21 cellular contexts compared by ENCODE assay signal in the genomic region with DNA sequence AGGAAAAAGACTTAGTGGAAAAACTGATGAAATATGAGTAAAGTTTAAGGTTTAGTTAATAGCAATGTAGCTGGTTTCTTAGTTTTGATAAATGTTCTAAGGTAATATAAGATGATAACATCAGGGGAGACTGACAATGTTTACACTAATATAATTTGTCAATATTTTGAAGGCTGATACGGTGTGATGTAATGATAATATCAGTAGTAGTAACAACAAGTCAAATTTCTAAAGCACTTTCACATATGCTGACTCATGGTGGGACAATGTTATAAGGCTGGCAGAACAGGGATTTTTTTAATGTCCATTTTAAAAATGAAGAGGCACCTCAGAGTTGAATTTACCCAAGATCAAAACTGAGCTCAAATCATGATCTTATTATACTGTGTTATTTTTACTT. TPM values are rescaled to one million over a fixed set of nuclear protein-coding genes. Genes with fewer than 3 reads are reported as not detected.
A peak's percentile ranks its signal among the peaks of the same experiment; 100 is the strongest.
DNase-seq lines count a peak whose midpoint lies in the region; ATAC-seq, FAIRE-seq and TF ChIP-seq lines count a peak whose summit lies in the region.
"Had no signal": no experiment of that assay in that cellular context is flagged by ENCODE, and none has a peak within 500 bp of the region (broad histone marks: within the 10 kb centered on the region; RNA-seq: fewer than 3 reads in every experiment).

No MANE protein-coding gene starts in this region.

- peaks cover 15% of the 10 kb centered on the region for H3K27me3 Mint-ChIP-seq in endothelial cell (ENCODE audit: unreplicated experiment)

- peak overlapping the region; percentile 97 for H3K9ac ChIP-seq in endothelial cell of umbilical vein (replicated peaks; ENCODE audit: extremely low read depth, insufficient read depth, low read length)
- H3K9ac ChIP-seq: KMS-11 had no signal

- WGBS in heart right ventricle, 2 donors: 85 to 86% methylated on average over 1 of the region's 1 CpG

- no peaks in the 10 kb centered on the region for H3K9me1 ChIP-seq in endothelial cell of umbilical vein (replicated peaks; ENCODE audit: control insufficient read depth, extremely low read depth, insufficient read depth, low read length)

- no peak for TF ChIP-seq CTCF in A673 (conservative IDR thresholded peaks at IDR 0.05; ENCODE audit: low read depth, low read length)
- no peak for TF ChIP-seq CTCF in RWPE2 (IDR thresholded peaks at IDR 0.05; ENCODE audit: poor library complexity, severe bottlenecking)
- TF ChIP-seq CTCF in endothelial cell of umbilical vein (IDR thresholded peaks at IDR 0.05; ENCODE audit: extremely low read depth in 1 of 2, insufficient read depth in 1 of 2, low read depth in 1 of 2, low read length in 2 of 2): no peak
- TF ChIP-seq CTCF in endothelial cell (IDR thresholded peaks at IDR 0.05; ENCODE audit: unreplicated experiment): no peak
- no peak for TF ChIP-seq CTCF in heart right ventricle (IDR thresholded peaks at IDR 0.05)

- H3K4me2 ChIP-seq in endothelial cell of umbilical vein (ENCODE audit: insufficient read depth, low read length): peak overlapping the region; percentile 97
- H3K4me2 ChIP-seq: KMS-11 had no signal

- H3K36me3 ChIP-seq in A673 (ENCODE audit: insufficient read depth, low read length, poor library complexity, severe bottlenecking): no peaks in the 10 kb centered on the region
- H3K36me3 ChIP-seq in RWPE2 (ENCODE audit: low read depth): no peaks in the 10 kb centered on the region
- H3K36me3 ChIP-seq in endothelial cell of umbilical vein (ENCODE audit: control insufficient read depth in 2 of 2, extremely low read depth in 1 of 2, insufficient read depth in 2 of 2, low read length in 2 of 2): no peaks in the 10 kb centered on the region
- no peaks in the 10 kb centered on the region for H3K36me3 ChIP-seq in heart right ventricle
- H3K36me3 ChIP-seq: adrenal gland, colonic mucosa, esophagus muscularis mucosa, Peyer's patch had no signal

- H3K79me2 ChIP-seq in endothelial cell of umbilical vein (ENCODE audit: control insufficient read depth, insufficient read depth, low read length): peaks cover 7% of the 10 kb centered on the region

- BruUV-seq in A673 (replicated peaks; lab: Mats Ljungman, UMichigan) (no TSS peak), endothelial cell of umbilical vein (replicated peaks; lab: Mats Ljungman, UMichigan) (no TSS peak)

- dilution Hi-C loops in endothelial cell of umbilical vein (cut with MboI; ENCODE audit: extremely low pct_ligation_motif_present, low sequenced_read_pairs): no loop called here

- H3K4me3 Mint-ChIP-seq in endothelial cell (ENCODE audit: unreplicated experiment): no peak overlapping the region
- H3K4me3 Mint-ChIP-seq: activated T-helper 17 cell treated with anti-CD3 and anti-CD28 coated beads, Interleukin-2, amount 50 U/mL, for 72 hours; CD8-positive, alpha-beta memory T cell; stimulated activated naive CD8-positive, alpha-beta T cell treated with anti-CD3 and anti-CD28 coated beads, Interleukin-15, Interleukin-2, amounts not matched to agents 100 ng/mL and 50 ng/mL, for 24 hours had no signal

- H4K20me1 ChIP-seq in endothelial cell of umbilical vein (replicated peaks; ENCODE audit: control insufficient read depth, extremely low read depth, insufficient read depth, low read length): no peaks in the 10 kb centered on the region

- FAIRE-seq in endothelial cell of umbilical vein (lab: Jason Lieb, UNC): peak; percentile 55

- H3K4me3 ChIP-seq in A673 (ENCODE audit: low read depth, low read length, poor library complexity, severe bottlenecking): peak overlapping the region; percentile 77
- H3K4me3 ChIP-seq in RWPE2 (ENCODE audit: severe bottlenecking): no peak overlapping the region
- H3K4me3 ChIP-seq in endothelial cell of umbilical vein (replicated peaks in 1 of 3; ENCODE audit: insufficient read depth in 1 of 3, low read depth in 1 of 3, low read length in 3 of 3): peak overlapping the region in 2 of 3 experiments; percentile 6 to 93
- H3K4me3 ChIP-seq in heart right ventricle: no peak overlapping the region
- H3K4me3 ChIP-seq: colonic mucosa, Peyer's patch had no signal

- H3K36me3 Mint-ChIP-seq in endothelial cell (ENCODE audit: low read depth, unreplicated experiment): no peaks in the 10 kb centered on the region
- H3K36me3 Mint-ChIP-seq: CD8-positive, alpha-beta memory T cell had no signal

- H3K27ac ChIP-seq in A673 (ENCODE audit: low read depth, low read length, poor library complexity, severe bottlenecking) (peak overlapping the region; percentile 90), RWPE2 (ENCODE audit: poor library complexity, severe bottlenecking) (peak overlapping the region; percentile 85), endothelial cell of umbilical vein (ENCODE audit: insufficient read depth, low read depth, low read length) (peak overlapping the region; percentile 93), heart right ventricle (peak overlapping the region in 1 of 10 donors; percentile 27)
- H3K27ac ChIP-seq: colonic mucosa, KMS-11, Peyer's patch had no signal

- H3K9me3 Mint-ChIP-seq in endothelial cell (ENCODE audit: unreplicated experiment): no peaks in the 10 kb centered on the region
- H3K9me3 Mint-ChIP-seq: activated T-helper 17 cell treated with anti-CD3 and anti-CD28 coated beads, Interleukin-2, amount 50 U/mL, for 72 hours had no signal

- POLR2A ChIA-PET in A673 (lab: Charles Lee; ENCODE audit: low non-redundant PET) (no interaction called here), endothelial cell of umbilical vein (lab: Charles Lee) (interaction anchor here (0.6 to 5.1 kb wide), 8 partner anchors 9 to 1274 kb away, joined by 3 to 31 read pairs (median 4); no protein-coding TSS in a partner anchor)

- no peak overlapping the region for H2AFZ ChIP-seq in endothelial cell of umbilical vein (ENCODE audit: low read depth, low read length)

- H3K4me1 ChIP-seq in A673 (ENCODE audit: insufficient read depth, low read length, poor library complexity, severe bottlenecking): peaks cover 19% of the 10 kb centered on the region
- peaks cover 20% of the 10 kb centered on the region for H3K4me1 ChIP-seq in RWPE2 (ENCODE audit: insufficient read depth, poor library complexity, severe bottlenecking)
- peaks cover 15% of the 10 kb centered on the region for H3K4me1 ChIP-seq in endothelial cell of umbilical vein (ENCODE audit: control insufficient read depth, extremely low read depth, insufficient read depth, low read length)
- H3K4me1 ChIP-seq in heart right ventricle: peaks cover 8 to 49% (median 36%) of the 10 kb centered on the region in 9 donors
- H3K4me1 ChIP-seq: colonic mucosa had no signal

- no peak overlapping the region for H3K27ac Mint-ChIP-seq in endothelial cell (ENCODE audit: unreplicated experiment)
- H3K27ac Mint-ChIP-seq: activated T-helper 17 cell treated with anti-CD3 and anti-CD28 coated beads, Interleukin-2, amount 50 U/mL, for 72 hours; stimulated activated naive CD8-positive, alpha-beta T cell treated with anti-CD3 and anti-CD28 coated beads, Interleukin-15, Interleukin-2, amounts not matched to agents 100 ng/mL and 50 ng/mL, for 24 hours had no signal

- intact Hi-C loops in A673 (cut with micrococcal nuclease; ENCODE audit: unreplicated experiment): no loop called here
- intact Hi-C loops in endothelial cell of umbilical vein (cut with micrococcal nuclease): loop anchor here (1.0 to 5.0 kb wide), 4 partner anchors 10 to 870 kb away; no protein-coding TSS in a partner anchor
- intact Hi-C loops in heart right ventricle (cut with DNase I): loop anchor here in 5 of 10 donors (5.0 to 10.0 kb wide), 4 partner anchors 110 to 333 kb away; no protein-coding TSS in a partner anchor

- DNase-seq in A673 (ENCODE audit: low spot score) (peak; percentile 30), RWPE2 (ENCODE audit: low spot score) (no peak), endothelial cell of umbilical vein (ENCODE audit: low read depth, low spot score) (peak; percentile 83), myocyte (ENCODE audit: low read depth) (peak; percentile 26), cerebellum (ENCODE audit: low spot score) (no peak), endothelial cell (ENCODE audit: low spot score) (no peak), heart right ventricle (no peak)
- DNase-seq: activated CD8-positive, alpha-beta memory T cell treated with anti-CD3 and anti-CD28 coated beads for 24 hours; adrenal gland; CD8-positive, alpha-beta memory T cell; colonic mucosa; left cardiac atrium; NCI-H1092 treated with DMSO at 0.1 percent for 48 hours; NCI-H774; Peyer's patch; stimulated activated CD4-positive, alpha-beta T cell treated with anti-CD3 and anti-CD28 coated beads, Interleukin-15, amount 100 ng/mL, for 24 hours had no signal

- ATAC-seq in RWPE2 (ENCODE audit: low read depth): no peak
- no peak for ATAC-seq in HG02884 (IDR thresholded peaks at IDR 0.05; ENCODE audit: unreplicated experiment)
- ATAC-seq in heart right ventricle: no peak
- ATAC-seq: activated T-helper 17 cell treated with anti-CD3 and anti-CD28 coated beads, Interleukin-2, amount 50 U/mL, for 72 hours; left cardiac atrium had no signal

- CTCF ChIA-PET in A673 (lab: Charles Lee) (no interaction called here), endothelial cell of umbilical vein (lab: Charles Lee) (interaction anchor here (1.0 to 4.0 kb wide), 18 partner anchors 10 to 1276 kb away, joined by 3 to 24 read pairs (median 10); no protein-coding TSS in a partner anchor)

- H3K9me3 ChIP-seq in A673 (ENCODE audit: low read depth, low read length, poor library complexity, severe bottlenecking) (no peaks in the 10 kb centered on the region), RWPE2 (ENCODE audit: severe bottlenecking) (no peaks in the 10 kb centered on the region), endothelial cell of umbilical vein (replicated peaks; ENCODE audit: control insufficient read depth, insufficient read depth, low read length) (no peaks in the 10 kb centered on the region), heart right ventricle (no peaks in the 10 kb centered on the region)
- H3K9me3 ChIP-seq: adrenal gland, colonic mucosa, esophagus muscularis mucosa, Peyer's patch had no signal

- H3K4me1 Mint-ChIP-seq in endothelial cell (ENCODE audit: unreplicated experiment): peaks cover 37% of the 10 kb centered on the region

- no peak for TF ChIP-seq POLR2A in endothelial cell of umbilical vein (IDR thresholded peaks at IDR 0.05; ENCODE audit: low read depth, low read length)

- H3K27me3 ChIP-seq in A673 (replicated peaks; ENCODE audit: insufficient read depth, low read depth, low read length, poor library complexity) (no peaks in the 10 kb centered on the region), RWPE2 (ENCODE audit: insufficient read depth, poor library complexity, severe bottlenecking) (no peaks in the 10 kb centered on the region), endothelial cell of umbilical vein (ENCODE audit: control insufficient read depth in 2 of 2, insufficient read depth in 2 of 2, low read length in 2 of 2) (no peaks in the 10 kb centered on the region), heart right ventricle (peaks cover 0 to 42% (median 33%) of the 10 kb centered on the region in 7 donors)
- H3K27me3 ChIP-seq: colonic mucosa had no signal

RNA-seq across cellular contexts. Expression of gene FLRT2, which starts 2.5 kb away (rescaled TPM):
- total RNA-seq in A673 (2021): 107 and 128 TPM in 2 replicates
- total RNA-seq in endothelial cell of umbilical vein: 125 and 202 TPM in 2 replicates
- 229 and 283 TPM in 2 replicates for polyA plus RNA-seq in endothelial cell of umbilical vein
- 67.4 and 85.5 TPM in 2 replicates for polyA plus RNA-seq in endothelial cell of umbilical vein (2011; cell fraction: cytosol; rRNA removed)
- polyA plus RNA-seq in endothelial cell of umbilical vein (2011; cell fraction: nucleus; rRNA removed): 707 and 779 TPM in 2 replicates
- polyA plus RNA-seq in endothelial cell of umbilical vein (2012): 127 and 130 TPM in 2 replicates
- polyA minus RNA-seq in endothelial cell of umbilical vein: 618 and 632 TPM in 2 replicates
- 0.51 TPM for polyA minus RNA-seq in endothelial cell of umbilical vein (2011; cell fraction: cytosol; rRNA and poly(A)+ RNA removed)
- polyA minus RNA-seq in endothelial cell of umbilical vein (2011; cell fraction: nucleus; rRNA and poly(A)+ RNA removed): 1,280 and 1,402 TPM in 2 replicates
- 19.6 and 37.3 TPM in 2 replicates for total RNA-seq in myocyte
- polyA plus RNA-seq in myocyte (2012): 25.1 TPM
- 102 TPM for total RNA-seq in cerebellum
- 7.8 TPM for total RNA-seq in endothelial cell (ENCODE audit: unreplicated experiment)
- total RNA-seq in heart right ventricle: 1 to 10 TPM; 1.5 to 7.5 (median 3.4) TPM
- 1 to 10 TPM; 1.1 to 1.5 TPM for polyA plus RNA-seq in heart right ventricle
- total RNA-seq: activated T-helper 17 cell treated with anti-CD3 and anti-CD28 coated beads, Interleukin-2, amount 50 U/mL, for 72 hours; CD8-positive, alpha-beta memory T cell had no signal
- polyA plus RNA-seq: CD8-positive, alpha-beta memory T cell had no signal

Comparison
In these comparisons a context has a peak if more than half of its experiments do, and no peak if none do; other contexts are left out.
1. DNase-seq: peak in A673 (single experiment), endothelial cell of umbilical vein (single experiment) and myocyte (single experiment); none in RWPE2 (single experiment), cerebellum (single experiment), endothelial cell (single experiment) and heart right ventricle (0 of 2).
2. H3K4me3 ChIP-seq: peak in A673 (single experiment) and endothelial cell of umbilical vein (2 of 3); none in RWPE2 (single experiment) and heart right ventricle (0 of 10).